8 cellular contexts compared by ENCODE assay signal in genomic region chr1:202532071-202532616, GRCh38.
A peak's percentile ranks its signal among the peaks of the same experiment; 100 is the strongest.
DNase-seq lines count a peak whose midpoint lies in the region; ATAC-seq and TF ChIP-seq lines count a peak whose summit lies in the region.
"Not testable (repeated sequence)": the region's sequence is repeated elsewhere in the genome, so short reads cannot be mapped to it uniquely, and the experiment has no call there.

No MANE protein-coding gene starts in this region.

- H3K27ac ChIP-seq in PC-9 (peak overlapping the region; percentile 42), cardiac muscle cell (peak overlapping the region; percentile 48), spleen (peak overlapping the region in 6 of 8 donors; percentile 9 to 62 (median 53))

- not testable (repeated sequence) for H3K36me3 ChIP-seq in PC-9 (ENCODE audit: low read depth); cardiac muscle cell; spleen

- TF ChIP-seq CTCF in PC-9 (conservative IDR thresholded peaks at IDR 0.05); cardiac muscle cell (IDR thresholded peaks at IDR 0.05; ENCODE audit: low read depth, low read length); mesothelial cell of epicardium (IDR thresholded peaks at IDR 0.05; ENCODE audit: unreplicated experiment); spleen (IDR thresholded peaks at IDR 0.05 in 8 of 11, conservative IDR thresholded peaks at IDR 0.05 in 3 of 11): not testable (repeated sequence)

- not testable (repeated sequence) for H4K20me1 ChIP-seq in PC-9 (ENCODE audit: insufficient read depth)

- not testable (repeated sequence) for BruUV-seq in PC-9 (replicated peaks; lab: Mats Ljungman, UMichigan)

- DNase-seq in CD1c-positive myeloid dendritic cell (ENCODE audit: extremely low spot score) = peak; percentile 76
- peak; percentile 12 for DNase-seq in HT1080 (ENCODE audit: low read depth)
- peak; percentile 11 to 64 for DNase-seq in PC-9
- DNase-seq in activated naive CD8-positive, alpha-beta T cell treated with anti-CD3 and anti-CD28 coated beads, Interleukin-2, amount 50 U/mL, for 24 hours = peak; percentile 2
- peak in 1 of 2 donors; percentile 42 for DNase-seq in cardiac muscle cell (ENCODE audit: low read depth in 1 of 2, low spot score in 1 of 2)
- not testable (repeated sequence) for DNase-seq in mesothelial cell of epicardium (ENCODE audit: low spot score in 2 of 2, unreplicated experiment in 2 of 2); spleen

- not testable (repeated sequence) for H3F3A ChIP-seq in PC-9 (ENCODE audit: insufficient read depth, low read depth)

- H3K9me3 Mint-ChIP-seq in activated naive CD8-positive, alpha-beta T cell treated with anti-CD3 and anti-CD28 coated beads, Interleukin-2, amount 50 U/mL, for 24 hours; dendritic cell treated with granulocyte-macrophage colony-stimulating factor and Interleukin-4, amounts not matched to agents 40 ng/mL and 50 ng/mL, for 4 days; mesothelial cell of epicardium: not testable (repeated sequence)

- not testable (repeated sequence) for H3K36me3 Mint-ChIP-seq in activated naive CD8-positive, alpha-beta T cell treated with anti-CD3 and anti-CD28 coated beads, Interleukin-2, amount 50 U/mL, for 24 hours (ENCODE audit: low read depth); dendritic cell treated with granulocyte-macrophage colony-stimulating factor and Interleukin-4, amounts not matched to agents 40 ng/mL and 50 ng/mL, for 4 days (ENCODE audit: low read depth); mesothelial cell of epicardium

- H3K79me2 ChIP-seq in PC-9 (ENCODE audit: low read depth) = not testable (repeated sequence)

- intact Hi-C loops in PC-9 (cut with micrococcal nuclease; ENCODE audit: unreplicated experiment); dendritic cell treated with granulocyte-macrophage colony-stimulating factor and Interleukin-4, amounts not matched to agents 40 ng/mL and 50 ng/mL, for 4 days (cut with micrococcal nuclease); spleen (cut with DNase I; ENCODE audit: low total_unique reads): not testable (repeated sequence)

- H3K4me1 ChIP-seq in PC-9 (replicated peaks; ENCODE audit: insufficient read depth) = peaks cover 10% of the 10 kb centered on the region
- H3K4me1 ChIP-seq in cardiac muscle cell (ENCODE audit: low read depth) = peaks cover 16% of the 10 kb centered on the region
- H3K4me1 ChIP-seq in spleen = peaks cover 0 to 25% (median 10%) of the 10 kb centered on the region in 6 donors

- CTCF ChIA-PET in PC-9 (lab: Charles Lee) = not testable (repeated sequence)

- peak overlapping the region; percentile 26 for H3K27ac Mint-ChIP-seq in activated naive CD8-positive, alpha-beta T cell treated with anti-CD3 and anti-CD28 coated beads, Interleukin-2, amount 50 U/mL, for 24 hours
- H3K27ac Mint-ChIP-seq in dendritic cell treated with granulocyte-macrophage colony-stimulating factor and Interleukin-4, amounts not matched to agents 40 ng/mL and 50 ng/mL, for 4 days = peak overlapping the region; percentile 87
- peak overlapping the region; percentile 39 for H3K27ac Mint-ChIP-seq in mesothelial cell of epicardium

- not testable (repeated sequence) for H3K27me3 Mint-ChIP-seq in activated naive CD8-positive, alpha-beta T cell treated with anti-CD3 and anti-CD28 coated beads, Interleukin-2, amount 50 U/mL, for 24 hours; mesothelial cell of epicardium (ENCODE audit: low read depth)
- H3K27me3 Mint-ChIP-seq in dendritic cell treated with granulocyte-macrophage colony-stimulating factor and Interleukin-4, amounts not matched to agents 40 ng/mL and 50 ng/mL, for 4 days = peaks cover 14% of the 10 kb centered on the region

- H2AFZ ChIP-seq in PC-9 = not testable (repeated sequence)

- not testable (repeated sequence) for H3K27me3 ChIP-seq in PC-9 (ENCODE audit: insufficient read depth, low read depth); cardiac muscle cell; spleen (replicated peaks in 1 of 7)

- not testable (repeated sequence) for ATAC-seq in activated naive CD8-positive, alpha-beta T cell treated with anti-CD3 and anti-CD28 coated beads, Interleukin-2, amount 50 U/mL, for 24 hours

- POLR2A ChIA-PET in PC-9 (lab: Charles Lee; ENCODE audit: unreplicated experiment) = not testable (repeated sequence)

- not testable (repeated sequence) for H3K4me2 ChIP-seq in PC-9

- H3K4me1 Mint-ChIP-seq in activated naive CD8-positive, alpha-beta T cell treated with anti-CD3 and anti-CD28 coated beads, Interleukin-2, amount 50 U/mL, for 24 hours = peaks cover 10% of the 10 kb centered on the region
- peaks cover 40% of the 10 kb centered on the region for H3K4me1 Mint-ChIP-seq in dendritic cell treated with granulocyte-macrophage colony-stimulating factor and Interleukin-4, amounts not matched to agents 40 ng/mL and 50 ng/mL, for 4 days (ENCODE audit: low read depth)
- H3K4me1 Mint-ChIP-seq in mesothelial cell of epicardium = peaks cover 12% of the 10 kb centered on the region

- TF ChIP-seq POLR2A in spleen (IDR thresholded peaks at IDR 0.05) = not testable (repeated sequence)

- H3K4me3 Mint-ChIP-seq in activated naive CD8-positive, alpha-beta T cell treated with anti-CD3 and anti-CD28 coated beads, Interleukin-2, amount 50 U/mL, for 24 hours; dendritic cell treated with granulocyte-macrophage colony-stimulating factor and Interleukin-4, amounts not matched to agents 40 ng/mL and 50 ng/mL, for 4 days; mesothelial cell of epicardium: not testable (repeated sequence)

- not testable (repeated sequence) for H3K9me3 ChIP-seq in PC-9 (ENCODE audit: insufficient read depth, low read depth); cardiac muscle cell (ENCODE audit: low read depth); spleen

- not testable (repeated sequence) for H3K9me2 ChIP-seq in PC-9 (ENCODE audit: insufficient read depth)

- not testable (repeated sequence) for H3K4me3 ChIP-seq in PC-9, cardiac muscle cell, spleen

- 44 to 64% (median 59%) methylated on average over 4 of the region's 4 CpGs for WGBS in spleen, 5 donors

Comparison
In these comparisons a context has a peak if more than half of its experiments do, and no peak if none do; other contexts are left out.
1. H3K27ac Mint-ChIP-seq: peak in every context shown above with its lines; median percentile 87 in dendritic cell treated with granulocyte-macrophage colony-stimulating factor and Interleukin-4, amounts not matched to agents 40 ng/mL and 50 ng/mL, for 4 days; 39 in mesothelial cell of epicardium; 26 in activated naive CD8-positive, alpha-beta T cell treated with anti-CD3 and anti-CD28 coated beads, Interleukin-2, amount 50 U/mL, for 24 hours.